Comparison of ENCODE assay signal across 16 cellular contexts in genomic region chr2:1884933-1885580, GRCh38.
DNase-seq lines count a peak whose midpoint lies in the region; ATAC-seq and TF ChIP-seq lines count a peak whose summit lies in the region.
"Had no signal": no experiment of that assay in that cellular context is flagged by ENCODE, and none has a peak within 500 bp of the region (broad histone marks: within the 10 kb centered on the region; RNA-seq: fewer than 3 reads in every experiment).

No MANE protein-coding gene starts in this region.

- H3K4me3 ChIP-seq in epithelial cell of proximal tubule (ENCODE audit: low read depth, low read length): no peak overlapping the region

- no peak for TF ChIP-seq POLR2A in erythroblast (IDR thresholded peaks at IDR 0.05; ENCODE audit: low read length)

- ATAC-seq in GM21619 (IDR thresholded peaks at IDR 0.05; ENCODE audit: unreplicated experiment) (no peak), GM21717 (IDR thresholded peaks at IDR 0.05; ENCODE audit: unreplicated experiment) (no peak)
- ATAC-seq: foreskin keratinocyte, HCT116, natural killer cell, T-cell had no signal

- DNase-seq in Daoy (ENCODE audit: low read depth): peak; percentile 87
- peak; percentile 37 for DNase-seq in M059J (ENCODE audit: low read depth)
- peak; percentile 44 for DNase-seq in epithelial cell of proximal tubule (ENCODE audit: low read depth)
- DNase-seq in renal cortical epithelial cell (ENCODE audit: low read depth): peak; percentile 20
- DNase-seq in erythroblast (lab: John Stamatoyannopoulos, UW): no peak
- DNase-seq in activated CD4-positive, alpha-beta T cell treated with anti-CD3 and anti-CD28 coated beads, Interleukin-2, amount 50 U/mL, for 4 hours: no peak
- DNase-seq: activated CD4-positive, alpha-beta T cell treated with anti-CD3 and anti-CD28 coated beads for 1 hour; activated T-cell treated with anti-CD3 and anti-CD28 coated beads, Interleukin-2, amount 50 U/mL, for 1 hour; CD4-positive, CD25-positive, alpha-beta regulatory T cell; foreskin keratinocyte; natural killer cell; NCI-H2227 treated with DMSO at 0.1 percent for 48 hours; T-cell had no signal

- TF ChIP-seq CTCF in epithelial cell of proximal tubule (conservative IDR thresholded peaks at IDR 0.05; ENCODE audit: low read depth, low read length): no peak

Comparison
In these comparisons a context has a peak if more than half of its experiments do, and no peak if none do; other contexts are left out.
1. DNase-seq: peak in Daoy (single experiment), M059J (single experiment), epithelial cell of proximal tubule (single experiment) and renal cortical epithelial cell (single experiment); none in erythroblast (0 of 2) and activated CD4-positive, alpha-beta T cell treated with anti-CD3 and anti-CD28 coated beads, Interleukin-2, amount 50 U/mL, for 4 hours (0 of 2).